In genomic region chr10:130079614-130080460, GRCh38 we compare ENCODE assay signal across 20 cellular contexts.
"Had no signal": no experiment of that assay in that cellular context is flagged by ENCODE, and none has a peak within 500 bp of the region (broad histone marks: within the 10 kb centered on the region; RNA-seq: fewer than 3 reads in every experiment).

No MANE protein-coding gene starts in this region.

- H3K27me3 ChIP-seq: foreskin keratinocyte, hepatocyte, suprapubic skin, thyroid gland, upper lobe of left lung, uterus had no signal

- H3K27ac ChIP-seq: coronary artery, foreskin keratinocyte, hepatocyte, skin epidermis, suprapubic skin, thyroid gland, upper lobe of left lung, uterus had no signal

- H2AFZ ChIP-seq: hepatocyte had no signal

- H3K4me2 ChIP-seq: hepatocyte had no signal

- ATAC-seq: foreskin keratinocyte; left colon; left ventricle myocardium superior; naive thymus-derived CD4-positive, alpha-beta T cell; sciatic nerve had no signal

- H3K4me1 ChIP-seq: foreskin keratinocyte, suprapubic skin, thyroid gland, upper lobe of left lung, uterus had no signal

- H3K9me3 ChIP-seq: suprapubic skin, thyroid gland, upper lobe of left lung, uterus had no signal

- H3K4me3 ChIP-seq: coronary artery, hepatocyte, lung, skin epidermis, suprapubic skin, thyroid gland, upper lobe of left lung, uterus had no signal

- H3K36me3 ChIP-seq: suprapubic skin, thyroid gland, uterus had no signal

- H3K79me2 ChIP-seq: hepatocyte had no signal

- DNase-seq: effector CD4-positive, alpha-beta T cell; endodermal cell; foreskin keratinocyte; head of caudate nucleus; left colon; left ventricle myocardium superior; mesendoderm; naive thymus-derived CD4-positive, alpha-beta T cell; nephron progenitor cell; stimulated activated CD4-positive, alpha-beta T cell treated with anti-CD3 and anti-CD28 coated beads, Interleukin-2, amount 100 ng/mL, for 24 hours; stimulated activated naive CD4-positive, alpha-beta T cell; thyroid gland; upper lobe of left lung; uterus had no signal
